Comparison of ENCODE assay signal across 1 cellular context in genomic region chr4:84470204-84470785, GRCh38.
TF ChIP-seq lines count a peak whose summit lies in the region.

No MANE protein-coding gene starts in this region.

TF ChIP-seq in SK-N-SH, 30 proteins besides CTCF, POLR2A, EP300 and RAD21 (continued from another document):
- TF ChIP-seq IRF3 (IDR thresholded peaks at IDR 0.05; ENCODE audit: low read depth, low read length), result no peak
- no peak for TF ChIP-seq USF1 (IDR thresholded peaks at IDR 0.05; ENCODE audit: borderline replicate concordance, low read depth)
- TF ChIP-seq GABPA (IDR thresholded peaks at IDR 0.05; ENCODE audit: low read depth), result no peak
TF ChIP-seq in SK-N-SH: peak in this region for 0.
